In the genomic region with DNA sequence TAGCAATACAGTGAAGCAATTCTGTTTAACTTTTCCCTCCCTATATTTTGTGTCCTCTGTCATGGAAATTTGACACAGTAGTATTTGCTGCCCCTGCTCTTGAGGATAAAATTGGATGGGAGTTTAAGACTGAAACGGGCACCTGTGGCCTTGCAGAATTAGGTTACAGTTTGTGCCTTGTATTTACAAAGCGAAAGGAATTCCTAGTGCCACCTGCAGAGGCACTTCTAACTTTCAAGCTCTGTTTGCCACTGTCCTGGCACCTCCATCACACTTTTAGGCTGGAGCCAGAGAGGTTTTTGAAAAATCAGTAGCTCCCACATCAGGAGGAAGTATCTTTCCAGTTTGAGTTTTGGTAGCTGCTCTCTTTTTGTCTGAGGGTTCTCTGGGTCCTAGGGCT, we compare ENCODE assay signal across 20 cellular contexts. TPM values are rescaled to one million over a fixed set of nuclear protein-coding genes. Genes with fewer than 3 reads are reported as not detected.
DNase-seq lines count a peak whose midpoint lies in the region; ATAC-seq and TF ChIP-seq lines count a peak whose summit lies in the region.
"Had no signal": no experiment of that assay in that cellular context is flagged by ENCODE, and none has a peak within 500 bp of the region (broad histone marks: within the 10 kb centered on the region; RNA-seq: fewer than 3 reads in every experiment).

No MANE protein-coding gene starts in this region.

- CTCF ChIA-PET in MCF 10A (lab: Yijun Ruan, JAX), result interaction anchor here (0.5 to 1.0 kb wide), 4 partner anchors 16 to 1067 kb away, joined by 3 read pairs; no protein-coding TSS in a partner anchor
- CTCF ChIA-PET in activated CD4-positive, alpha-beta memory T cell treated with anti-CD3 and anti-CD28 coated beads, Interleukin-2, amount 10 ng/mL, durations not matched to agents 7 days and 5 days (lab: Charles Lee), result interaction anchor here (0.7 to 6.2 kb wide), 10 partner anchors 12 to 550 kb away, joined by 3 to 89 read pairs (median 5); no protein-coding TSS in a partner anchor

- 0 out of 2 replicates have a peak overlapping the region, but pooled peaks have one; percentile 13 for H2AFZ ChIP-seq in MM.1S (ENCODE audit: low read length)

- H3K27me3 Mint-ChIP-seq in MCF 10A (ENCODE audit: insufficient read depth, unreplicated experiment), result no peaks in the 10 kb centered on the region
- no peaks in the 10 kb centered on the region for H3K27me3 Mint-ChIP-seq in activated CD4-positive, alpha-beta memory T cell treated with anti-CD3 and anti-CD28 coated beads, Interleukin-2, amount 10 ng/mL, durations not matched to agents 7 days and 5 days
- H3K27me3 Mint-ChIP-seq: CD4-positive, alpha-beta memory T cell had no signal

- H3K27ac Mint-ChIP-seq in MCF 10A (ENCODE audit: low read depth, unreplicated experiment), result no peak overlapping the region
- H3K27ac Mint-ChIP-seq in activated CD4-positive, alpha-beta memory T cell treated with anti-CD3 and anti-CD28 coated beads, Interleukin-2, amount 10 ng/mL, durations not matched to agents 7 days and 5 days, result peak overlapping the region; percentile 97
- H3K27ac Mint-ChIP-seq: CD4-positive, alpha-beta memory T cell had no signal

- H3K9me3 Mint-ChIP-seq in MCF 10A (ENCODE audit: unreplicated experiment), result no peaks in the 10 kb centered on the region
- no peaks in the 10 kb centered on the region for H3K9me3 Mint-ChIP-seq in activated CD4-positive, alpha-beta memory T cell treated with anti-CD3 and anti-CD28 coated beads, Interleukin-2, amount 10 ng/mL, durations not matched to agents 7 days and 5 days
- H3K9me3 Mint-ChIP-seq: CD4-positive, alpha-beta memory T cell had no signal

- H3K9me3 ChIP-seq in MM.1S (replicated peaks; ENCODE audit: insufficient read depth, low read length), result no peaks in the 10 kb centered on the region
- H3K9me3 ChIP-seq: BE2C, SK-N-SH had no signal

- H3F3A ChIP-seq in MM.1S (ENCODE audit: insufficient read depth, low read length), result peaks cover 34% of the 10 kb centered on the region

- no TSS peak for BruUV-seq in MCF 10A (replicated peaks; lab: Mats Ljungman, UMichigan)

- TF ChIP-seq CTCF in MCF 10A (IDR thresholded peaks at IDR 0.05; ENCODE audit: unreplicated experiment), result no peak
- peak; percentile 31 for TF ChIP-seq CTCF in MM.1S (IDR thresholded peaks at IDR 0.05; ENCODE audit: low read length)

- peaks cover 58% of the 10 kb centered on the region for H3K4me1 ChIP-seq in MM.1S (ENCODE audit: low read length)
- H3K4me1 ChIP-seq: BE2C had no signal

- no peaks in the 10 kb centered on the region for H3K36me3 ChIP-seq in MM.1S (replicated peaks; ENCODE audit: insufficient read depth, low read length)
- H3K36me3 ChIP-seq: BE2C had no signal

- ATAC-seq in HG02852 (IDR thresholded peaks at IDR 0.05; ENCODE audit: unreplicated experiment) (no peak), GM18502 (IDR thresholded peaks at IDR 0.05; ENCODE audit: poor library complexity, unreplicated experiment) (no peak)
- ATAC-seq: HepG2, Panc1 had no signal

- POLR2A ChIA-PET in MCF 10A (lab: Yijun Ruan, JAX), result interaction anchor here (0.6 kb wide), 2 partner anchors 14 to 148 kb away, joined by 3 read pairs; no protein-coding TSS in a partner anchor
- POLR2A ChIA-PET in activated CD4-positive, alpha-beta memory T cell treated with anti-CD3 and anti-CD28 coated beads, Interleukin-2, amount 10 ng/mL, durations not matched to agents 7 days and 5 days (lab: Charles Lee), result interaction anchor here (0.7 to 14.5 kb wide), 11 partner anchors 9 to 585 kb away, joined by 3 to 568 read pairs (median 4); a partner anchor contains a TSS

- no peak overlapping the region for H3K4me3 ChIP-seq in MM.1S (ENCODE audit: low read length)

- H3K27ac ChIP-seq in MM.1S (ENCODE audit: low read length), result peak overlapping the region; percentile 50; the same call in 1 of the 2 replicates

- DNase-seq in T47D (ENCODE audit: low read depth in 1 of 2, low spot score in 1 of 2) (peak; percentile 12 to 25), MCF 10A (ENCODE audit: unreplicated experiment) (no peak), MM.1S (peak; percentile 71), amygdala (lab: John Stamatoyannopoulos, UW) (no peak)
- DNase-seq in activated CD4-positive, alpha-beta memory T cell treated with anti-CD3 and anti-CD28 coated beads, Interleukin-2, amount 10 ng/mL, durations not matched to agents 7 days and 5 days, result no peak
- DNase-seq: BE2C; CD4-positive, alpha-beta memory T cell; DMS79; MV-4-11; NCI-H1436; NCI-H2029 treated with DMSO at 0.1 percent for 48 hours; NCI-H345; NCI-H526 treated with DMSO at 0.1 percent for 48 hours; Right ventricle myocardium superior; SK-N-SH had no signal

- no peaks in the 10 kb centered on the region for H3K36me3 Mint-ChIP-seq in MCF 10A (ENCODE audit: insufficient read depth, unreplicated experiment)
- H3K36me3 Mint-ChIP-seq in activated CD4-positive, alpha-beta memory T cell treated with anti-CD3 and anti-CD28 coated beads, Interleukin-2, amount 10 ng/mL, durations not matched to agents 7 days and 5 days (ENCODE audit: low read depth), result peaks cover 30% of the 10 kb centered on the region
- H3K36me3 Mint-ChIP-seq: CD4-positive, alpha-beta memory T cell had no signal

- H3K9ac ChIP-seq in MM.1S (ENCODE audit: low read length), result no peak overlapping the region
- H3K9ac ChIP-seq: SK-N-SH had no signal

- in situ Hi-C loops in T47D (cut with HindIII; ENCODE audit: low pct_unique_long_range_greater_than_20kb, low sequenced_read_pairs), result no loop called here

- H3K9me2 ChIP-seq in MM.1S (replicated peaks; ENCODE audit: insufficient read depth, low read length), result no peaks in the 10 kb centered on the region
- H3K9me2 ChIP-seq: SK-N-SH had no signal

- no peaks in the 10 kb centered on the region for H3K79me2 ChIP-seq in MM.1S (ENCODE audit: low read length)

- intact Hi-C loops in MCF 10A (cut with micrococcal nuclease), result no loop called here

- no peak overlapping the region for H3K4me3 Mint-ChIP-seq in MCF 10A (ENCODE audit: unreplicated experiment)
- H3K4me3 Mint-ChIP-seq in activated CD4-positive, alpha-beta memory T cell treated with anti-CD3 and anti-CD28 coated beads, Interleukin-2, amount 10 ng/mL, durations not matched to agents 7 days and 5 days, result peak overlapping the region; percentile 31
- H3K4me3 Mint-ChIP-seq: CD4-positive, alpha-beta memory T cell had no signal

- no peaks in the 10 kb centered on the region for H3K27me3 ChIP-seq in MM.1S (replicated peaks; ENCODE audit: insufficient read depth, low read length)

- H3K4me2 ChIP-seq in MM.1S (ENCODE audit: low read depth, low read length), result peak overlapping the region; percentile 49
- H3K4me2 ChIP-seq: SK-N-SH had no signal

- no peaks in the 10 kb centered on the region for H4K20me1 ChIP-seq in MM.1S (ENCODE audit: insufficient read depth, low read length)

- peaks cover 9% of the 10 kb centered on the region for H3K4me1 Mint-ChIP-seq in MCF 10A (ENCODE audit: insufficient read depth, unreplicated experiment)
- H3K4me1 Mint-ChIP-seq in activated CD4-positive, alpha-beta memory T cell treated with anti-CD3 and anti-CD28 coated beads, Interleukin-2, amount 10 ng/mL, durations not matched to agents 7 days and 5 days, result peaks cover 59% of the 10 kb centered on the region

RNA-seq across cellular contexts. Expression of a gene that starts 39.5 kb away (rescaled TPM):
- not detected in 2 replicates for total RNA-seq in MCF 10A (2022)
- total RNA-seq in activated CD4-positive, alpha-beta memory T cell treated with anti-CD3 and anti-CD28 coated beads, Interleukin-2, amount 10 ng/mL, durations not matched to agents 7 days and 5 days, result 10 to 100 TPM; 21.6 to 21.7 TPM
- total RNA-seq: G401, HepG2 had no signal

Comparison
In these comparisons a context has a peak if more than half of its experiments do, and no peak if none do; other contexts are left out.
1. DNase-seq: peak in T47D (2 of 2) and MM.1S (single experiment); none in MCF 10A (single experiment), activated CD4-positive, alpha-beta memory T cell treated with anti-CD3 and anti-CD28 coated beads, Interleukin-2, amount 10 ng/mL, durations not matched to agents 7 days and 5 days (single experiment) and amygdala (0 of 56).
2. RNA of a gene that starts 39.5 kb away (total RNA-seq): 21.6 to 21.7 TPM in activated CD4-positive, alpha-beta memory T cell treated with anti-CD3 and anti-CD28 coated beads, Interleukin-2, amount 10 ng/mL, durations not matched to agents 7 days and 5 days; not detected in MCF 10A; every median in the first group is over 10 times any median in the second.